In the genomic region with DNA sequence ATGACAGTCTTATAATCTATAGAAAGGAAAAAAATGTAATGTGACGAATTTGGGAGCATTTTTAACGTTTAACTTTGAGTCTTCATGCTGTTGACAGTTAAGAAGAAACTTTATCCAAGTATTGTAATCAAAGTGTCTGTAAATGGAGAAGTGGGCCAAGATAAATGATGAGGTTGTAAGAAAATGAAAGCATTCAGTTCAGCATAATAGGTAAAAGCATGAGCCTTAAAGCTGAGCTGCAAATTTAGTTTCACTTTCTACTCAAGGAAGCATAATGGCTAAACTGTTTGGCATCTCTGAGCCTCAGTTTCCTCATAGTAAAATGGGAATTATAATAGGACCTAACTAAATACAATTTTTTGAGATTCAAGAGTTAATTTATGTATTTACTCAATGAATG, we compare ENCODE assay signal across 20 cellular contexts.
DNase-seq lines count a peak whose midpoint lies in the region; ATAC-seq and TF ChIP-seq lines count a peak whose summit lies in the region.
"Had no signal": no experiment of that assay in that cellular context is flagged by ENCODE, and none has a peak within 500 bp of the region (broad histone marks: within the 10 kb centered on the region; RNA-seq: fewer than 3 reads in every experiment).

No MANE protein-coding gene starts in this region.

- no TSS peak for BruUV-seq in MCF 10A (replicated peaks; lab: Mats Ljungman, UMichigan)

- intact Hi-C loops in MCF 10A (cut with micrococcal nuclease): no loop called here
- intact Hi-C loops in breast epithelium (cut with DNase I; ENCODE audit: low total_unique reads): no loop called here

- H3K36me3 ChIP-seq in breast epithelium (no peaks in the 10 kb centered on the region), SU-DHL-6 (ENCODE audit: low read length) (no peaks in the 10 kb centered on the region)
- H3K36me3 ChIP-seq: left ventricle myocardium inferior, right atrium auricular region had no signal

- H3K27ac ChIP-seq in breast epithelium: no peak overlapping the region
- no peak overlapping the region for H3K27ac ChIP-seq in SU-DHL-6 (ENCODE audit: low read depth, low read length)
- H3K27ac ChIP-seq: epithelial cell of prostate, hepatocyte, left ventricle myocardium inferior, right atrium auricular region, SK-N-MC had no signal

- no peaks in the 10 kb centered on the region for H3K79me2 ChIP-seq in SU-DHL-6 (ENCODE audit: insufficient read depth, low read length)
- H3K79me2 ChIP-seq: hepatocyte had no signal

- H3K36me3 Mint-ChIP-seq in MCF 10A (ENCODE audit: insufficient read depth, unreplicated experiment) (peaks cover 6% of the 10 kb centered on the region), osteocyte (ENCODE audit: unreplicated experiment) (no peaks in the 10 kb centered on the region)
- H3K36me3 Mint-ChIP-seq: natural killer cell treated with Interleukin-12 subunit alpha and Interleukin-12 subunit beta and Interleukin-15 and Interleukin-18, amount 100 ng/mL, for 72 hours had no signal

- no peak for TF ChIP-seq POLR2A in breast epithelium (IDR thresholded peaks at IDR 0.05)

- H3F3A ChIP-seq in SU-DHL-6 (ENCODE audit: insufficient read depth): no peaks in the 10 kb centered on the region

- TF ChIP-seq CTCF in MCF 10A (IDR thresholded peaks at IDR 0.05; ENCODE audit: unreplicated experiment) (no peak), breast epithelium (IDR thresholded peaks at IDR 0.05) (no peak), SU-DHL-6 (IDR thresholded peaks at IDR 0.05; ENCODE audit: insufficient read depth, low read length, poor library complexity, severe bottlenecking) (no peak), osteocyte (IDR thresholded peaks at IDR 0.05) (no peak)

- no peaks in the 10 kb centered on the region for H3K9me3 ChIP-seq in breast epithelium
- no peaks in the 10 kb centered on the region for H3K9me3 ChIP-seq in SU-DHL-6 (ENCODE audit: insufficient read depth, low read length)
- H3K9me3 ChIP-seq: left ventricle myocardium inferior, right atrium auricular region had no signal

- H3K4me2 ChIP-seq in SU-DHL-6 (ENCODE audit: low read depth, low read length, poor library complexity, severe bottlenecking): peak overlapping the region; percentile 56
- H3K4me2 ChIP-seq: hepatocyte had no signal

- no peaks in the 10 kb centered on the region for H3K9me2 ChIP-seq in SU-DHL-6 (replicated peaks; ENCODE audit: insufficient read depth, low read length)

- POLR2A ChIA-PET in MCF 10A (lab: Yijun Ruan, JAX): interaction anchor here (0.6 to 1.4 kb wide), 3 partner anchors 11 to 38 kb away, joined by 3 to 6 read pairs (median 4); no protein-coding TSS in a partner anchor

- peak; percentile 57 for ATAC-seq in HG03045 (IDR thresholded peaks at IDR 0.05; ENCODE audit: unreplicated experiment)
- ATAC-seq: activated CD4-positive, alpha-beta T cell treated with anti-CD3 and anti-CD28 coated beads for 36 hours; natural killer cell treated with Interleukin-12 subunit alpha and Interleukin-12 subunit beta and Interleukin-15 and Interleukin-18, amount 100 ng/mL, for 72 hours; stimulated activated naive CD8-positive, alpha-beta T cell treated with anti-CD3 and anti-CD28 coated beads, Interleukin-15, Interleukin-2, amounts not matched to agents 100 U/mL and 50 U/mL, for 24 hours had no signal

- no peaks in the 10 kb centered on the region for H4K20me1 ChIP-seq in SU-DHL-6 (ENCODE audit: low read depth, low read length)

- CTCF ChIA-PET in MCF 10A (lab: Yijun Ruan, JAX): no interaction called here

- H3K4me1 Mint-ChIP-seq in MCF 10A (ENCODE audit: insufficient read depth, unreplicated experiment) (peaks cover 5% of the 10 kb centered on the region), osteocyte (ENCODE audit: unreplicated experiment) (peaks cover 4% of the 10 kb centered on the region)
- H3K4me1 Mint-ChIP-seq: activated CD4-positive, alpha-beta T cell treated with anti-CD3 and anti-CD28 coated beads for 36 hours had no signal

- peak overlapping the region; percentile 53 for H3K4me3 Mint-ChIP-seq in MCF 10A (ENCODE audit: unreplicated experiment)
- peak overlapping the region; percentile 47 for H3K4me3 Mint-ChIP-seq in osteocyte (ENCODE audit: unreplicated experiment)
- H3K4me3 Mint-ChIP-seq: activated CD4-positive, alpha-beta T cell treated with anti-CD3 and anti-CD28 coated beads for 36 hours; natural killer cell treated with Interleukin-12 subunit alpha and Interleukin-12 subunit beta and Interleukin-15 and Interleukin-18, amount 100 ng/mL, for 72 hours had no signal

- DNase-seq in MCF 10A (ENCODE audit: unreplicated experiment): no peak
- no peak for DNase-seq in breast epithelium (ENCODE audit: low spot score in 2 of 2)
- DNase-seq in osteocyte (ENCODE audit: extremely low spot score, unreplicated experiment): no peak
- DNase-seq in putamen (ENCODE audit: low spot score): no peak
- no peak for DNase-seq in globus pallidus (ENCODE audit: low spot score)
- DNase-seq in NCI-H1436 (lab: John Stamatoyannopoulos, UW): no peak
- DNase-seq: activated CD4-positive, alpha-beta T cell treated with anti-CD3 and anti-CD28 coated beads for 36 hours; GDM1; left ventricle myocardium inferior; NCI-H1105 treated with DMSO at 0.1 percent for 48 hours; NCI-H526 treated with DMSO at 0.1 percent for 48 hours; stimulated activated CD4-positive, alpha-beta T cell treated with anti-CD3 and anti-CD28 coated beads, Interleukin-4, amount 100 ng/mL, for 4 hours; stimulated activated naive CD8-positive, alpha-beta T cell treated with anti-CD3 and anti-CD28 coated beads, Interleukin-15, Interleukin-2, amounts not matched to agents 100 U/mL and 50 U/mL, for 24 hours had no signal

- no peak overlapping the region for H3K9ac ChIP-seq in SU-DHL-6 (ENCODE audit: low read length)

- H3K4me3 ChIP-seq in breast epithelium (no peak overlapping the region), SU-DHL-6 (ENCODE audit: insufficient read depth, low read length, poor library complexity, severe bottlenecking) (peak overlapping the region; percentile 26)
- H3K4me3 ChIP-seq: hepatocyte, left ventricle myocardium inferior, right atrium auricular region, SK-N-MC had no signal

- H3K9me3 Mint-ChIP-seq in MCF 10A (ENCODE audit: unreplicated experiment): no peaks in the 10 kb centered on the region
- H3K9me3 Mint-ChIP-seq in osteocyte (ENCODE audit: unreplicated experiment): no peaks in the 10 kb centered on the region

- H3K27ac Mint-ChIP-seq in MCF 10A (ENCODE audit: low read depth, unreplicated experiment) (peak overlapping the region; percentile 10), osteocyte (ENCODE audit: unreplicated experiment) (no peak overlapping the region)
- H3K27ac Mint-ChIP-seq: activated CD4-positive, alpha-beta T cell treated with anti-CD3 and anti-CD28 coated beads for 36 hours; natural killer cell treated with Interleukin-12 subunit alpha and Interleukin-12 subunit beta and Interleukin-15 and Interleukin-18, amount 100 ng/mL, for 72 hours had no signal

- H3K27me3 ChIP-seq in breast epithelium (no peaks in the 10 kb centered on the region), SU-DHL-6 (ENCODE audit: low read length) (no peaks in the 10 kb centered on the region)
- H3K27me3 ChIP-seq: hepatocyte, right atrium auricular region had no signal

- H3K27me3 Mint-ChIP-seq in MCF 10A (ENCODE audit: insufficient read depth, unreplicated experiment) (no peaks in the 10 kb centered on the region), osteocyte (ENCODE audit: unreplicated experiment) (no peaks in the 10 kb centered on the region)
- H3K27me3 Mint-ChIP-seq: activated CD4-positive, alpha-beta T cell treated with anti-CD3 and anti-CD28 coated beads for 36 hours; natural killer cell treated with Interleukin-12 subunit alpha and Interleukin-12 subunit beta and Interleukin-15 and Interleukin-18, amount 100 ng/mL, for 72 hours had no signal

- H3K4me1 ChIP-seq in breast epithelium: no peaks in the 10 kb centered on the region
- H3K4me1 ChIP-seq: left ventricle myocardium inferior, right atrium auricular region had no signal

- H2AFZ ChIP-seq in SU-DHL-6 (ENCODE audit: low read depth, low read length, severe bottlenecking): peak overlapping the region; percentile 65
- H2AFZ ChIP-seq: hepatocyte had no signal
